In the genomic region with DNA sequence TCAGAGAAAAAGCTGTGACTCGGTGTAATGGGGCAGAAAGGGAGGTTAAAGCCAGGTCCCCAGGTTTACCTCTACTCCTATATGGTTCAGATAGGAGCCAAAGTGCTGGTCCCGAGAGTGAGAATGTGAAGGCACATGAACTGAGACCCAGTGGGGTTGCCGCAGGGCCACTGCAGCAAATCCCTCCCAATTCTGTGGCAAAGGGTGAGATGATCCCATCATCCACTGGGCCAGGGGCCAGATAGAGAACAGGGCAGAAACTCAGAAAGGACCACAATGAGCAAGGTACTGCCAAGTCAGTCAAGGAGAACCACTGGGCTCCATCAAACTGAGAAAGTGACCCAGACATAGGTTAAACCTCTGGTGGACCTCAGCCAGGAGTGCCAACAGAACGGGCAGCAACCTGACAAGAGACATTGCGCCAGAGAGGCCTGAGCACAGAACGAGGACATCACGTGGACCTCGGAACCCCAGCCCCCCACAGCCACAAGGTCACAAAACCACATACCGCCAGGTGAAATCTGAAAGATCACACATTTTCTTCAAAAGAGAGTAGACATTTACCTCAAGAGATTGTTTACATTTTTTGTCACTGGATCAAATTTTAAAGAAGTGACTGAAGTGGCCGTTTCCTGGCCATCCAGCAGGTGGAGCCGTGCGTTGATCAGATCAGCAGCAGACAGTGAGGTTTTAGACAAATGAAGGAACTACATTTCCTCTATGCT, we compare ENCODE assay signal across 7 cellular contexts. TPM values are rescaled to one million over a fixed set of nuclear protein-coding genes. Genes with fewer than 3 reads are reported as not detected.
A peak's percentile ranks its signal among the peaks of the same experiment; 100 is the strongest.
DNase-seq lines count a peak whose midpoint lies in the region; ATAC-seq and TF ChIP-seq lines count a peak whose summit lies in the region.

No MANE protein-coding gene starts in this region.

- H3K4me3 ChIP-seq in left lung = no peak overlapping the region

- H3K4me3 Mint-ChIP-seq in chondrocyte (ENCODE audit: unreplicated experiment) = no peak overlapping the region

- no peak overlapping the region for H3K27ac ChIP-seq in left lung

- H3K27me3 ChIP-seq in left lung = no peaks in the 10 kb centered on the region

- peak; percentile 68 for ATAC-seq in HG03045 (IDR thresholded peaks at IDR 0.05; ENCODE audit: unreplicated experiment)
- peak; percentile 97 for ATAC-seq in left lung

- H3K9me3 Mint-ChIP-seq in chondrocyte (ENCODE audit: low read depth) = no peaks in the 10 kb centered on the region

- H3K27me3 Mint-ChIP-seq in chondrocyte (ENCODE audit: low read depth) = no peaks in the 10 kb centered on the region

- peaks cover 4% of the 10 kb centered on the region for H3K4me1 Mint-ChIP-seq in chondrocyte (ENCODE audit: low read depth)

- intact Hi-C loops in left lung (cut with DNase I) = no loop called here

- in situ Hi-C loops in GM13976 (cut with MboI; ENCODE audit: low sequenced_read_pairs, unreplicated experiment) = loop anchor here (25.0 kb wide), 1 partner anchor 741 kb away; no protein-coding TSS in a partner anchor

- H3K27ac Mint-ChIP-seq in chondrocyte (ENCODE audit: unreplicated experiment) = no peak overlapping the region

- DNase-seq in GM13976 (ENCODE audit: low spot score) = peak; percentile 73
- peak; percentile 46 for DNase-seq in NCI-H345 treated with DMSO at 0.1 percent for 48 hours (lab: John Stamatoyannopoulos, UW; ENCODE audit: unreplicated experiment)
- peak; percentile 66 for DNase-seq in activated CD4-positive, CD25-positive, alpha-beta regulatory T cell treated with anti-CD3 and anti-CD28 coated beads, Interleukin-2, amount 50 U/mL, for 72 hours
- DNase-seq in chondrocyte (ENCODE audit: low spot score) = no peak
- DNase-seq in left lung = peak; percentile 72 to 82
- peak; percentile 43 to 64 (median 43) for DNase-seq in stimulated activated CD4-positive, alpha-beta T cell treated with anti-CD3 and anti-CD28 coated beads, TNF-alpha, amount 100 ng/mL, for 24 hours (ENCODE audit: low read depth in 3 of 3)

- H3K36me3 Mint-ChIP-seq in chondrocyte (ENCODE audit: low read depth) = no peaks in the 10 kb centered on the region

- H3K9me3 ChIP-seq in left lung = no peaks in the 10 kb centered on the region

- peaks cover 0 to 9% of the 10 kb centered on the region in 2 donors for H3K4me1 ChIP-seq in left lung

- H3K36me3 ChIP-seq in left lung = no peaks in the 10 kb centered on the region

- TF ChIP-seq CTCF in GM13976 (IDR thresholded peaks at IDR 0.05; ENCODE audit: borderline replicate concordance, control extremely low read depth, extremely low read depth, insufficient read depth, missing control alignments) = peak; percentile 87
- peak; percentile 92 for TF ChIP-seq CTCF in chondrocyte (IDR thresholded peaks at IDR 0.05)
- peak; percentile 71 to 85 for TF ChIP-seq CTCF in left lung (IDR thresholded peaks at IDR 0.05)

RNA-seq across cellular contexts. Expression of gene ITPR2, which starts 20.5 kb away (rescaled TPM):
- total RNA-seq in chondrocyte (18.7 to 28.8 TPM (median 19.8 TPM) in 3 replicates), left lung (10 to 100 TPM; 37.7 to 67.8 TPM)
